In the genomic region with DNA sequence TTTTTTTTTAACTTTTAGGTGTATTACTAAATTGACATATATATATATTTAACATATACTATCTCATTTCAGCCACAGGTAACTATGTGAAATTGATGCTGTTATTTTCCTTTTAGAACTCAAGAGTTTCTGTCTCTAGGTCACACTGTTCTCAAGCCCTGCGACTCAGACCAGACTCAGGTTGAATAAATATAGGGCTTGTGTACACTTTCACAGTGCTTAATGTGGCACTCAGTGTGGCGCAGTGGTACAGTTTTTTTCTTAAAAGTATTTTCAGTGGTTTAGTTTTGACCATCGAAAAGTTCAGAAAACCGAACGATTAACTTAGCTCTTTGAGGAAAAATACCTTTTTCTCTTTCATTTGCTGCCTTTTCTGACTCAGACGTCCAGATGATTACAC, we compare ENCODE assay signal across 1 cellular context.
A peak's percentile ranks its signal among the peaks of the same experiment; 100 is the strongest.
TF ChIP-seq lines count a peak whose summit lies in the region.

No MANE protein-coding gene starts in this region.

TF ChIP-seq in GM12878, 131 proteins besides CTCF, POLR2A, EP300 and RAD21:
- TF ChIP-seq SMAD1 (IDR thresholded peaks at IDR 0.05; ENCODE audit: low read depth, partially characterized antibody) (no peak), ZNF384 (IDR thresholded peaks at IDR 0.05; ENCODE audit: borderline replicate concordance, low read depth, low read length) (peak; percentile 8; the same call in 1 of the 2 replicates), BHLHE40 (IDR thresholded peaks at IDR 0.05; ENCODE audit: borderline replicate concordance in 1 of 2, low read depth in 2 of 2, low read length in 1 of 2) (no peak), CBX5 (IDR thresholded peaks at IDR 0.05; ENCODE audit: low read depth) (no peak), MEF2B (IDR thresholded peaks at IDR 0.05; ENCODE audit: partially characterized antibody, poor library complexity, severe bottlenecking) (peak; percentile 14), MEF2A (IDR thresholded peaks at IDR 0.05; ENCODE audit: insufficient read depth, low read depth, low read length) (no peak), MXI1 (IDR thresholded peaks at IDR 0.05; ENCODE audit: low read depth, low read length) (no peak), SRF (IDR thresholded peaks at IDR 0.05; ENCODE audit: low read depth in 2 of 2, low read length in 2 of 2) (no peak), CHD2 (IDR thresholded peaks at IDR 0.05; ENCODE audit: borderline replicate concordance, low read depth, low read length) (no peak), YY1 (IDR thresholded peaks at IDR 0.05; ENCODE audit: low read depth, low read length) (no peak), MTA2 (IDR thresholded peaks at IDR 0.05; ENCODE audit: low read depth) (0 out of 2 replicates have a peak, but pooled peaks have one; percentile 17)
